ENCODE assay signal across 2 cellular contexts in the genomic region with DNA sequence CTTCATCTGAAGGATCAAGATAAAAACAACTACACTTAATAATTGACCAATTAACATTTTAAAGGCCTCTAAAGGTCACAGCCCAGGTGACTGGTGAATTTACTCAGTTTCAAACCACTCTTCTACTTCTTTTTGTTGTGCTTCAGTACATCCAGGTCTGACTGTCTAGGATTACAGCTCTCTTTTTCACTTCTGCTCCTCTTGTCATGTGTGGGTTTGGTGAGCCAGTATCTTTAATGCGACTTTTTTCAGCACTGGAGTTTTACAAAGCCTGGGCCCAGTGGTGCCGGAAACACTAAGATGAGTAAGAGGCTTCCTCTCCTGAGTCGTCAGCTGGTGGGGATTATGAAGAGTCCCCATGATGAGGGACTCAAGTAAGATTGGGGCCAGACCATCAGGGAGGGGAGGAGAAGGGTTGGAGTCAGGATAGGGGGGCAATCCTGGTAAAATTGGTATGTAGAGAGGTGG.
A peak's percentile ranks its signal among the peaks of the same experiment; 100 is the strongest.
TF ChIP-seq lines count a peak whose summit lies in the region.

No MANE protein-coding gene starts in this region.

TF ChIP-seq in HEK293, 187 proteins besides CTCF, POLR2A, EP300 and RAD21 (continued from another document):
- TF ChIP-seq, protein P1, sequence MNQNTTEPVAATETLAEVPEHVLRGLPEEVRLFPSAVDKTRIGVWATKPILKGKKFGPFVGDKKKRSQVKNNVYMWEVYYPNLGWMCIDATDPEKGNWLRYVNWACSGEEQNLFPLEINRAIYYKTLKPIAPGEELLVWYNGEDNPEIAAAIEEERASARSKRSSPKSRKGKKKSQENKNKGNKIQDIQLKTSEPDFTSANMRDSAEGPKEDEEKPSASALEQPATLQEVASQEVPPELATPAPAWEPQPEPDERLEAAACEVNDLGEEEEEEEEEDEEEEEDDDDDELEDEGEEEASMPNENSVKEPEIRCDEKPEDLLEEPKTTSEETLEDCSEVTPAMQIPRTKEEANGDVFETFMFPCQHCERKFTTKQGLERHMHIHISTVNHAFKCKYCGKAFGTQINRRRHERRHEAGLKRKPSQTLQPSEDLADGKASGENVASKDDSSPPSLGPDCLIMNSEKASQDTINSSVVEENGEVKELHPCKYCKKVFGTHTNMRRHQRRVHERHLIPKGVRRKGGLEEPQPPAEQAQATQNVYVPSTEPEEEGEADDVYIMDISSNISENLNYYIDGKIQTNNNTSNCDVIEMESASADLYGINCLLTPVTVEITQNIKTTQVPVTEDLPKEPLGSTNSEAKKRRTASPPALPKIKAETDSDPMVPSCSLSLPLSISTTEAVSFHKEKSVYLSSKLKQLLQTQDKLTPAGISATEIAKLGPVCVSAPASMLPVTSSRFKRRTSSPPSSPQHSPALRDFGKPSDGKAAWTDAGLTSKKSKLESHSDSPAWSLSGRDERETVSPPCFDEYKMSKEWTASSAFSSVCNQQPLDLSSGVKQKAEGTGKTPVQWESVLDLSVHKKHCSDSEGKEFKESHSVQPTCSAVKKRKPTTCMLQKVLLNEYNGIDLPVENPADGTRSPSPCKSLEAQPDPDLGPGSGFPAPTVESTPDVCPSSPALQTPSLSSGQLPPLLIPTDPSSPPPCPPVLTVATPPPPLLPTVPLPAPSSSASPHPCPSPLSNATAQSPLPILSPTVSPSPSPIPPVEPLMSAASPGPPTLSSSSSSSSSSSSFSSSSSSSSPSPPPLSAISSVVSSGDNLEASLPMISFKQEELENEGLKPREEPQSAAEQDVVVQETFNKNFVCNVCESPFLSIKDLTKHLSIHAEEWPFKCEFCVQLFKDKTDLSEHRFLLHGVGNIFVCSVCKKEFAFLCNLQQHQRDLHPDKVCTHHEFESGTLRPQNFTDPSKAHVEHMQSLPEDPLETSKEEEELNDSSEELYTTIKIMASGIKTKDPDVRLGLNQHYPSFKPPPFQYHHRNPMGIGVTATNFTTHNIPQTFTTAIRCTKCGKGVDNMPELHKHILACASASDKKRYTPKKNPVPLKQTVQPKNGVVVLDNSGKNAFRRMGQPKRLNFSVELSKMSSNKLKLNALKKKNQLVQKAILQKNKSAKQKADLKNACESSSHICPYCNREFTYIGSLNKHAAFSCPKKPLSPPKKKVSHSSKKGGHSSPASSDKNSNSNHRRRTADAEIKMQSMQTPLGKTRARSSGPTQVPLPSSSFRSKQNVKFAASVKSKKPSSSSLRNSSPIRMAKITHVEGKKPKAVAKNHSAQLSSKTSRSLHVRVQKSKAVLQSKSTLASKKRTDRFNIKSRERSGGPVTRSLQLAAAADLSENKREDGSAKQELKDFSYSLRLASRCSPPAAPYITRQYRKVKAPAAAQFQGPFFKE (tag by site-specific recombination; IDR thresholded peaks at IDR 0.05; ENCODE audit: borderline replicate concordance): no peak

TF ChIP-seq in GM12878, 131 proteins besides CTCF, POLR2A, EP300 and RAD21 (continued from another document and continues in another):
- TF ChIP-seq, protein P2, sequence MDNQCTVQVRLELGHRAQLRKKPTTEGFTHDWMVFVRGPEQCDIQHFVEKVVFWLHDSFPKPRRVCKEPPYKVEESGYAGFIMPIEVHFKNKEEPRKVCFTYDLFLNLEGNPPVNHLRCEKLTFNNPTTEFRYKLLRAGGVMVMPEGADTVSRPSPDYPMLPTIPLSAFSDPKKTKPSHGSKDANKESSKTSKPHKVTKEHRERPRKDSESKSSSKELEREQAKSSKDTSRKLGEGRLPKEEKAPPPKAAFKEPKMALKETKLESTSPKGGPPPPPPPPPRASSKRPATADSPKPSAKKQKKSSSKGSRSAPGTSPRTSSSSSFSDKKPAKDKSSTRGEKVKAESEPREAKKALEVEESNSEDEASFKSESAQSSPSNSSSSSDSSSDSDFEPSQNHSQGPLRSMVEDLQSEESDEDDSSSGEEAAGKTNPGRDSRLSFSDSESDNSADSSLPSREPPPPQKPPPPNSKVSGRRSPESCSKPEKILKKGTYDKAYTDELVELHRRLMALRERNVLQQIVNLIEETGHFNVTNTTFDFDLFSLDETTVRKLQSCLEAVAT (IDR thresholded peaks at IDR 0.05): no peak
- TF ChIP-seq PAX8 (IDR thresholded peaks at IDR 0.05): no peak
- no peak for TF ChIP-seq WRNIP1 (IDR thresholded peaks at IDR 0.05; ENCODE audit: borderline replicate concordance, low read depth, low read length)
- no peak for TF ChIP-seq RB1 (IDR thresholded peaks at IDR 0.05; ENCODE audit: borderline replicate concordance)
- TF ChIP-seq RAD51 (IDR thresholded peaks at IDR 0.05): peak; percentile 79
- peak; percentile 46; the same call in 1 of the 2 replicates for TF ChIP-seq ZNF384 (IDR thresholded peaks at IDR 0.05; ENCODE audit: borderline replicate concordance, low read depth, low read length)
- TF ChIP-seq IKZF2 (IDR thresholded peaks at IDR 0.05): peak; percentile 89 to 92
- no peak for TF ChIP-seq FOXK2 (IDR thresholded peaks at IDR 0.05)
- 0 out of 4 replicates have a peak, but pooled peaks of 1 of the 2 experiments have one; percentile 42 for TF ChIP-seq SRF (IDR thresholded peaks at IDR 0.05; ENCODE audit: low read depth in 2 of 2, low read length in 2 of 2)
- no peak for TF ChIP-seq EZH2 (IDR thresholded peaks at IDR 0.05; ENCODE audit: borderline replicate concordance, control insufficient read depth, low read depth, low read length)
- TF ChIP-seq CBFB (IDR thresholded peaks at IDR 0.05; ENCODE audit: low read depth): no peak; the same call in 1 of the 2 replicates
- no peak for TF ChIP-seq SUZ12 (IDR thresholded peaks at IDR 0.05; ENCODE audit: unreplicated experiment)
- TF ChIP-seq KLF5 (IDR thresholded peaks at IDR 0.05; ENCODE audit: partially characterized antibody): no peak
- TF ChIP-seq, protein P3, sequence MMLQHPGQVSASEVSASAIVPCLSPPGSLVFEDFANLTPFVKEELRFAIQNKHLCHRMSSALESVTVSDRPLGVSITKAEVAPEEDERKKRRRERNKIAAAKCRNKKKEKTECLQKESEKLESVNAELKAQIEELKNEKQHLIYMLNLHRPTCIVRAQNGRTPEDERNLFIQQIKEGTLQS (IDR thresholded peaks at IDR 0.05; ENCODE audit: borderline replicate concordance, extremely low read depth, low read depth, low read length): no peak
- 0 out of 2 replicates have a peak, but pooled peaks have one; percentile 61 for TF ChIP-seq MEF2A (IDR thresholded peaks at IDR 0.05; ENCODE audit: insufficient read depth, low read depth, low read length)
- TF ChIP-seq LARP7 (IDR thresholded peaks at IDR 0.05): no peak
- peak; percentile 83 for TF ChIP-seq TBL1XR1 (IDR thresholded peaks at IDR 0.05; ENCODE audit: low read depth, low read length)
- TF ChIP-seq IRF4 (IDR thresholded peaks at IDR 0.05; ENCODE audit: low read depth, low read length): peak; percentile 71; the same call in 1 of the 2 replicates
- no peak for TF ChIP-seq SIN3A (IDR thresholded peaks at IDR 0.05; ENCODE audit: low read depth, low read length)
- TF ChIP-seq CBX5 (IDR thresholded peaks at IDR 0.05; ENCODE audit: low read depth): peak; percentile 91; the same call in 1 of the 2 replicates
- TF ChIP-seq JUNB (IDR thresholded peaks at IDR 0.05): peak; percentile 88
- no peak for TF ChIP-seq NR2C2 (IDR thresholded peaks at IDR 0.05; ENCODE audit: borderline replicate concordance, control insufficient read depth, insufficient read length, low read depth)
- TF ChIP-seq, protein P4, sequence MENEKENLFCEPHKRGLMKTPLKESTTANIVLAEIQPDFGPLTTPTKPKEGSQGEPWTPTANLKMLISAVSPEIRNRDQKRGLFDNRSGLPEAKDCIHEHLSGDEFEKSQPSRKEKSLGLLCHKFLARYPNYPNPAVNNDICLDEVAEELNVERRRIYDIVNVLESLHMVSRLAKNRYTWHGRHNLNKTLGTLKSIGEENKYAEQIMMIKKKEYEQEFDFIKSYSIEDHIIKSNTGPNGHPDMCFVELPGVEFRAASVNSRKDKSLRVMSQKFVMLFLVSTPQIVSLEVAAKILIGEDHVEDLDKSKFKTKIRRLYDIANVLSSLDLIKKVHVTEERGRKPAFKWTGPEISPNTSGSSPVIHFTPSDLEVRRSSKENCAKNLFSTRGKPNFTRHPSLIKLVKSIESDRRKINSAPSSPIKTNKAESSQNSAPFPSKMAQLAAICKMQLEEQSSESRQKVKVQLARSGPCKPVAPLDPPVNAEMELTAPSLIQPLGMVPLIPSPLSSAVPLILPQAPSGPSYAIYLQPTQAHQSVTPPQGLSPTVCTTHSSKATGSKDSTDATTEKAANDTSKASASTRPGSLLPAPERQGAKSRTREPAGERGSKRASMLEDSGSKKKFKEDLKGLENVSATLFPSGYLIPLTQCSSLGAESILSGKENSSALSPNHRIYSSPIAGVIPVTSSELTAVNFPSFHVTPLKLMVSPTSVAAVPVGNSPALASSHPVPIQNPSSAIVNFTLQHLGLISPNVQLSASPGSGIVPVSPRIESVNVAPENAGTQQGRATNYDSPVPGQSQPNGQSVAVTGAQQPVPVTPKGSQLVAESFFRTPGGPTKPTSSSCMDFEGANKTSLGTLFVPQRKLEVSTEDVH (IDR thresholded peaks at IDR 0.05; ENCODE audit: low read depth, partially characterized antibody): no peak
- TF ChIP-seq CHD4 (IDR thresholded peaks at IDR 0.05): no peak
- TF ChIP-seq BRCA1 (IDR thresholded peaks at IDR 0.05; ENCODE audit: low read depth, low read length): no peak
- TF ChIP-seq SIX5 (IDR thresholded peaks at IDR 0.05; ENCODE audit: low read depth, low read length, severe bottlenecking): no peak
- TF ChIP-seq, protein P5, sequence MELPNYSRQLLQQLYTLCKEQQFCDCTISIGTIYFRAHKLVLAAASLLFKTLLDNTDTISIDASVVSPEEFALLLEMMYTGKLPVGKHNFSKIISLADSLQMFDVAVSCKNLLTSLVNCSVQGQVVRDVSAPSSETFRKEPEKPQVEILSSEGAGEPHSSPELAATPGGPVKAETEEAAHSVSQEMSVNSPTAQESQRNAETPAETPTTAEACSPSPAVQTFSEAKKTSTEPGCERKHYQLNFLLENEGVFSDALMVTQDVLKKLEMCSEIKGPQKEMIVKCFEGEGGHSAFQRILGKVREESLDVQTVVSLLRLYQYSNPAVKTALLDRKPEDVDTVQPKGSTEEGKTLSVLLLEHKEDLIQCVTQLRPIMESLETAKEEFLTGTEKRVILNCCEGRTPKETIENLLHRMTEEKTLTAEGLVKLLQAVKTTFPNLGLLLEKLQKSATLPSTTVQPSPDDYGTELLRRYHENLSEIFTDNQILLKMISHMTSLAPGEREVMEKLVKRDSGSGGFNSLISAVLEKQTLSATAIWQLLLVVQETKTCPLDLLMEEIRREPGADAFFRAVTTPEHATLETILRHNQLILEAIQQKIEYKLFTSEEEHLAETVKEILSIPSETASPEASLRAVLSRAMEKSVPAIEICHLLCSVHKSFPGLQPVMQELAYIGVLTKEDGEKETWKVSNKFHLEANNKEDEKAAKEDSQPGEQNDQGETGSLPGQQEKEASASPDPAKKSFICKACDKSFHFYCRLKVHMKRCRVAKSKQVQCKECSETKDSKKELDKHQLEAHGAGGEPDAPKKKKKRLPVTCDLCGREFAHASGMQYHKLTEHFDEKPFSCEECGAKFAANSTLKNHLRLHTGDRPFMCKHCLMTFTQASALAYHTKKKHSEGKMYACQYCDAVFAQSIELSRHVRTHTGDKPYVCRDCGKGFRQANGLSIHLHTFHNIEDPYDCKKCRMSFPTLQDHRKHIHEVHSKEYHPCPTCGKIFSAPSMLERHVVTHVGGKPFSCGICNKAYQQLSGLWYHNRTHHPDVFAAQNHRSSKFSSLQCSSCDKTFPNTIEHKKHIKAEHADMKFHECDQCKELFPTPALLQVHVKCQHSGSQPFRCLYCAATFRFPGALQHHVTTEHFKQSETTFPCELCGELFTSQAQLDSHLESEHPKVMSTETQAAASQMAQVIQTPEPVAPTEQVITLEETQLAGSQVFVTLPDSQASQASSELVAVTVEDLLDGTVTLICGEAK (IDR thresholded peaks at IDR 0.05; ENCODE audit: borderline replicate concordance): no peak; the same call in 1 of the 2 replicates
- TF ChIP-seq SMAD1 (IDR thresholded peaks at IDR 0.05; ENCODE audit: low read depth, partially characterized antibody): no peak
- TF ChIP-seq KAT2A (conservative IDR thresholded peaks at IDR 0.05; ENCODE audit: control insufficient read depth, low read depth, low read length): no peak
- TF ChIP-seq BACH1 (IDR thresholded peaks at IDR 0.05; ENCODE audit: borderline replicate concordance): no peak
- peak; percentile 81; the same call in 1 of the 2 replicates for TF ChIP-seq CREM (IDR thresholded peaks at IDR 0.05; ENCODE audit: low read depth)
- no peak for TF ChIP-seq SREBF1 (IDR thresholded peaks at IDR 0.05; ENCODE audit: low read length)
- no peak; the same call in 1 of the 2 replicates for TF ChIP-seq ZNF217 (IDR thresholded peaks at IDR 0.05)
- TF ChIP-seq MEF2B (IDR thresholded peaks at IDR 0.05; ENCODE audit: partially characterized antibody, poor library complexity, severe bottlenecking): no peak
- TF ChIP-seq, protein P6, sequence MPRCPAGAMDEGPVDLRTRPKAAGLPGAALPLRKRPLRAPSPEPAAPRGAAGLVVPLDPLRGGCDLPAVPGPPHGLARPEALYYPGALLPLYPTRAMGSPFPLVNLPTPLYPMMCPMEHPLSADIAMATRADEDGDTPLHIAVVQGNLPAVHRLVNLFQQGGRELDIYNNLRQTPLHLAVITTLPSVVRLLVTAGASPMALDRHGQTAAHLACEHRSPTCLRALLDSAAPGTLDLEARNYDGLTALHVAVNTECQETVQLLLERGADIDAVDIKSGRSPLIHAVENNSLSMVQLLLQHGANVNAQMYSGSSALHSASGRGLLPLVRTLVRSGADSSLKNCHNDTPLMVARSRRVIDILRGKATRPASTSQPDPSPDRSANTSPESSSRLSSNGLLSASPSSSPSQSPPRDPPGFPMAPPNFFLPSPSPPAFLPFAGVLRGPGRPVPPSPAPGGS (IDR thresholded peaks at IDR 0.05; ENCODE audit: borderline replicate concordance, insufficient read depth, low read depth, low read length, poor library complexity, severe bottlenecking): peak; percentile 73
- TF ChIP-seq, protein P7, sequence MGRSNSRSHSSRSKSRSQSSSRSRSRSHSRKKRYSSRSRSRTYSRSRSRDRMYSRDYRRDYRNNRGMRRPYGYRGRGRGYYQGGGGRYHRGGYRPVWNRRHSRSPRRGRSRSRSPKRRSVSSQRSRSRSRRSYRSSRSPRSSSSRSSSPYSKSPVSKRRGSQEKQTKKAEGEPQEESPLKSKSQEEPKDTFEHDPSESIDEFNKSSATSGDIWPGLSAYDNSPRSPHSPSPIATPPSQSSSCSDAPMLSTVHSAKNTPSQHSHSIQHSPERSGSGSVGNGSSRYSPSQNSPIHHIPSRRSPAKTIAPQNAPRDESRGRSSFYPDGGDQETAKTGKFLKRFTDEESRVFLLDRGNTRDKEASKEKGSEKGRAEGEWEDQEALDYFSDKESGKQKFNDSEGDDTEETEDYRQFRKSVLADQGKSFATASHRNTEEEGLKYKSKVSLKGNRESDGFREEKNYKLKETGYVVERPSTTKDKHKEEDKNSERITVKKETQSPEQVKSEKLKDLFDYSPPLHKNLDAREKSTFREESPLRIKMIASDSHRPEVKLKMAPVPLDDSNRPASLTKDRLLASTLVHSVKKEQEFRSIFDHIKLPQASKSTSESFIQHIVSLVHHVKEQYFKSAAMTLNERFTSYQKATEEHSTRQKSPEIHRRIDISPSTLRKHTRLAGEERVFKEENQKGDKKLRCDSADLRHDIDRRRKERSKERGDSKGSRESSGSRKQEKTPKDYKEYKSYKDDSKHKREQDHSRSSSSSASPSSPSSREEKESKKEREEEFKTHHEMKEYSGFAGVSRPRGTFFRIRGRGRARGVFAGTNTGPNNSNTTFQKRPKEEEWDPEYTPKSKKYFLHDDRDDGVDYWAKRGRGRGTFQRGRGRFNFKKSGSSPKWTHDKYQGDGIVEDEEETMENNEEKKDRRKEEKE (IDR thresholded peaks at IDR 0.05): no peak
- TF ChIP-seq TCF12 (IDR thresholded peaks at IDR 0.05; ENCODE audit: low read depth, low read length): no peak
- TF ChIP-seq NFYA (IDR thresholded peaks at IDR 0.05; ENCODE audit: borderline replicate concordance, low read depth, low read length): no peak
- TF ChIP-seq BHLHE40 (IDR thresholded peaks at IDR 0.05; ENCODE audit: borderline replicate concordance in 1 of 2, low read depth in 2 of 2, low read length in 1 of 2): peak; percentile 46 to 73; a peak in 2 of 4 replicates
